10 cellular contexts compared by ENCODE assay signal in genomic region chr19:46967578-46968018, GRCh38. TPM values are rescaled to one million over a fixed set of nuclear protein-coding genes. Genes with fewer than 3 reads are reported as not detected.
DNase-seq lines count a peak whose midpoint lies in the region; ATAC-seq and TF ChIP-seq lines count a peak whose summit lies in the region.
"Had no signal": no experiment of that assay in that cellular context is flagged by ENCODE, and none has a peak within 500 bp of the region (broad histone marks: within the 10 kb centered on the region; RNA-seq: fewer than 3 reads in every experiment).

No MANE protein-coding gene starts in this region.

- H3K4me1 ChIP-seq in suprapubic skin (peaks cover 36% of the 10 kb centered on the region), body of pancreas (no peaks in the 10 kb centered on the region)

- intact Hi-C loops in activated CD4-positive, alpha-beta T cell treated with anti-CD3 and anti-CD28 coated beads for 36 hours (cut with DNase I, micrococcal nuclease) = no loop called here
- intact Hi-C loops in body of pancreas (cut with DNase I) = no loop called here

- H3K4me1 Mint-ChIP-seq in activated CD4-positive, alpha-beta T cell treated with anti-CD3 and anti-CD28 coated beads for 36 hours = peaks cover 29% of the 10 kb centered on the region

- CTCF ChIA-PET in activated CD4-positive, alpha-beta T cell treated with anti-CD3 and anti-CD28 coated beads for 36 hours (lab: Charles Lee) = interaction anchor here (1.2 kb wide), 1 partner anchor 201 kb away, joined by 3 read pairs; no protein-coding TSS in a partner anchor

- TF ChIP-seq POLR2A in suprapubic skin (IDR thresholded peaks at IDR 0.05) (no peak), body of pancreas (IDR thresholded peaks at IDR 0.05) (no peak)

- no peaks in the 10 kb centered on the region for H3K27me3 Mint-ChIP-seq in activated CD4-positive, alpha-beta T cell treated with anti-CD3 and anti-CD28 coated beads for 36 hours

- DNase-seq in activated CD4-positive, alpha-beta T cell treated with anti-CD3 and anti-CD28 coated beads for 36 hours = peak; percentile 44
- no peak for DNase-seq in activated CD4-positive, alpha-beta T cell treated with anti-CD3 and anti-CD28 coated beads, Interleukin-2, amount 50 U/mL, for 4 hours
- DNase-seq in activated gamma-delta T cell (lab: John Stamatoyannopoulos, UW) (peak; percentile 29), kidney tubule cell (ENCODE audit: low spot score) (peak; percentile 85), suprapubic skin (ENCODE audit: low spot score in 2 of 2) (peak in 1 of 2 donors; percentile 75), iPS-NIHi11 (ENCODE audit: low spot score) (no peak), NOMO-1 (lab: John Stamatoyannopoulos, UW; ENCODE audit: unreplicated experiment in 2 of 2) (no peak), body of pancreas (no peak)
- DNase-seq: stimulated activated CD4-positive, alpha-beta T cell treated with anti-CD3 and anti-CD28 coated beads, Interleukin-4, amount 100 ng/mL, for 1 hour had no signal

- H3K36me3 ChIP-seq in suprapubic skin (no peaks in the 10 kb centered on the region), body of pancreas (replicated peaks in 1 of 2; ENCODE audit: insufficient read depth in 1 of 2, low read depth in 2 of 2) (no peaks in the 10 kb centered on the region)

- H3K27ac ChIP-seq in suprapubic skin (peak overlapping the region; percentile 19), body of pancreas (peak overlapping the region in 1 of 4 donors; percentile 0)

- H3K4me3 Mint-ChIP-seq in activated CD4-positive, alpha-beta T cell treated with anti-CD3 and anti-CD28 coated beads for 36 hours = peak overlapping the region; percentile 13

- H3K9me3 ChIP-seq in suprapubic skin (no peaks in the 10 kb centered on the region), body of pancreas (no peaks in the 10 kb centered on the region)

- no peak overlapping the region for H3K4me3 ChIP-seq in suprapubic skin
- H3K4me3 ChIP-seq in body of pancreas = no peak overlapping the region

- TF ChIP-seq CTCF in suprapubic skin (IDR thresholded peaks at IDR 0.05) = no peak
- no peak for TF ChIP-seq CTCF in body of pancreas (IDR thresholded peaks at IDR 0.05)

- ATAC-seq in activated CD4-positive, alpha-beta T cell treated with anti-CD3 and anti-CD28 coated beads for 36 hours = peak; percentile 89
- ATAC-seq in body of pancreas = no peak
- ATAC-seq: Panc1 had no signal

- no peak for TF ChIP-seq EP300 in suprapubic skin (IDR thresholded peaks at IDR 0.05)

- WGBS in suprapubic skin = 9% methylated on average over 8 of the region's 8 CpGs
- WGBS in body of pancreas, 2 donors = 58 to 75% methylated on average over 8 of the region's 8 CpGs

- H3K27me3 ChIP-seq in suprapubic skin = no peaks in the 10 kb centered on the region
- no peaks in the 10 kb centered on the region for H3K27me3 ChIP-seq in body of pancreas

- peak overlapping the region; percentile 39 for H3K27ac Mint-ChIP-seq in activated CD4-positive, alpha-beta T cell treated with anti-CD3 and anti-CD28 coated beads for 36 hours

- POLR2A ChIA-PET in activated CD4-positive, alpha-beta T cell treated with anti-CD3 and anti-CD28 coated beads for 36 hours (lab: Charles Lee) = no interaction called here

- H3K36me3 Mint-ChIP-seq in activated CD4-positive, alpha-beta T cell treated with anti-CD3 and anti-CD28 coated beads for 36 hours (ENCODE audit: low read depth) = peaks cover 15% of the 10 kb centered on the region

- no peaks in the 10 kb centered on the region for H3K9me3 Mint-ChIP-seq in activated CD4-positive, alpha-beta T cell treated with anti-CD3 and anti-CD28 coated beads for 36 hours (ENCODE audit: low read depth)

RNA-seq across cellular contexts. Expression of gene NPAS1, which starts 52.0 kb away (rescaled TPM):
- under 1 TPM in 1 of 2 experiments, not detected in 1; 0.50 TPM for total RNA-seq in activated CD4-positive, alpha-beta T cell treated with anti-CD3 and anti-CD28 coated beads for 36 hours
- 1 to 10 TPM; 4.7 to 6.8 (median 5.5) TPM for total RNA-seq in suprapubic skin
- total RNA-seq in body of pancreas = not detected

Comparison
In these comparisons a context has a peak if more than half of its experiments do, and no peak if none do; other contexts are left out.
1. DNase-seq: peak in activated CD4-positive, alpha-beta T cell treated with anti-CD3 and anti-CD28 coated beads for 36 hours (single experiment), activated gamma-delta T cell (single experiment) and kidney tubule cell (single experiment); none in activated CD4-positive, alpha-beta T cell treated with anti-CD3 and anti-CD28 coated beads, Interleukin-2, amount 50 U/mL, for 4 hours (0 of 2), iPS-NIHi11 (single experiment), NOMO-1 (0 of 2) and body of pancreas (0 of 4).